Comparison of ENCODE assay signal across 10 cellular contexts in genomic region chr20:57352305-57352704, GRCh38. TPM values are rescaled to one million over a fixed set of nuclear protein-coding genes. Genes with fewer than 3 reads are reported as not detected.
A peak's percentile ranks its signal among the peaks of the same experiment; 100 is the strongest.
DNase-seq lines count a peak whose midpoint lies in the region; ATAC-seq and TF ChIP-seq lines count a peak whose summit lies in the region.
"Had no signal": no experiment of that assay in that cellular context is flagged by ENCODE, and none has a peak within 500 bp of the region (broad histone marks: within the 10 kb centered on the region; RNA-seq: fewer than 3 reads in every experiment).

No MANE protein-coding gene starts in this region.

- peaks cover 5% of the 10 kb centered on the region for H3K27me3 Mint-ChIP-seq in activated naive CD4-positive, alpha-beta T cell treated with anti-CD3 and anti-CD28 coated beads, Interleukin-2, amount 10 ng/mL, durations not matched to agents 7 days and 5 days
- no peaks in the 10 kb centered on the region for H3K27me3 Mint-ChIP-seq in activated T-helper 17 cell treated with anti-CD3 and anti-CD28 coated beads, Interleukin-2, amount 50 U/mL, for 72 hours

- H3K9me3 ChIP-seq in iPS-15b (ENCODE audit: control insufficient read depth, insufficient read depth, low read length) (no peaks in the 10 kb centered on the region), suprapubic skin (no peaks in the 10 kb centered on the region)
- H3K9me3 ChIP-seq: stomach had no signal

- H3K4me3 ChIP-seq in iPS-15b (ENCODE audit: low read depth, low read length), result peak overlapping the region; percentile 100
- H3K4me3 ChIP-seq in suprapubic skin, result peak overlapping the region; percentile 95

- no peak overlapping the region for H3K27ac ChIP-seq in suprapubic skin

- H3K36me3 Mint-ChIP-seq in activated naive CD4-positive, alpha-beta T cell treated with anti-CD3 and anti-CD28 coated beads, Interleukin-2, amount 10 ng/mL, durations not matched to agents 7 days and 5 days, result peaks cover 32% of the 10 kb centered on the region
- peaks cover 9% of the 10 kb centered on the region for H3K36me3 Mint-ChIP-seq in activated T-helper 17 cell treated with anti-CD3 and anti-CD28 coated beads, Interleukin-2, amount 50 U/mL, for 72 hours (ENCODE audit: low read depth)

- peaks cover 21% of the 10 kb centered on the region for H3K4me1 Mint-ChIP-seq in activated naive CD4-positive, alpha-beta T cell treated with anti-CD3 and anti-CD28 coated beads, Interleukin-2, amount 10 ng/mL, durations not matched to agents 7 days and 5 days
- H3K4me1 Mint-ChIP-seq in activated T-helper 17 cell treated with anti-CD3 and anti-CD28 coated beads, Interleukin-2, amount 50 U/mL, for 72 hours, result peaks cover 21% of the 10 kb centered on the region

- H3K4me1 ChIP-seq in iPS-15b (ENCODE audit: control insufficient read depth, insufficient read depth, low read length) (peaks cover 5% of the 10 kb centered on the region), suprapubic skin (peaks cover 21% of the 10 kb centered on the region)

- no peaks in the 10 kb centered on the region for H3K9me3 Mint-ChIP-seq in activated naive CD4-positive, alpha-beta T cell treated with anti-CD3 and anti-CD28 coated beads, Interleukin-2, amount 10 ng/mL, durations not matched to agents 7 days and 5 days
- H3K9me3 Mint-ChIP-seq in activated T-helper 17 cell treated with anti-CD3 and anti-CD28 coated beads, Interleukin-2, amount 50 U/mL, for 72 hours, result no peaks in the 10 kb centered on the region

- peak overlapping the region; percentile 93 for H3K4me3 Mint-ChIP-seq in activated naive CD4-positive, alpha-beta T cell treated with anti-CD3 and anti-CD28 coated beads, Interleukin-2, amount 10 ng/mL, durations not matched to agents 7 days and 5 days
- peak overlapping the region; percentile 92 for H3K4me3 Mint-ChIP-seq in activated T-helper 17 cell treated with anti-CD3 and anti-CD28 coated beads, Interleukin-2, amount 50 U/mL, for 72 hours

- no peak for TF ChIP-seq POLR2A in suprapubic skin (IDR thresholded peaks at IDR 0.05)

- DNase-seq in activated naive CD4-positive, alpha-beta T cell treated with anti-CD3 and anti-CD28 coated beads, Interleukin-2, amount 10 ng/mL, durations not matched to agents 7 days and 5 days, result no peak
- no peak for DNase-seq in activated naive CD4-positive, alpha-beta T cell (lab: John Stamatoyannopoulos, UW)
- no peak for DNase-seq in suprapubic skin (ENCODE audit: low spot score in 2 of 2)
- no peak for DNase-seq in NCI-H82 treated with DMSO at 0.1 percent for 48 hours (lab: John Stamatoyannopoulos, UW; ENCODE audit: unreplicated experiment)
- no peak for DNase-seq in NOMO-1 treated with DMSO at 0.1 percent for 48 hours (lab: John Stamatoyannopoulos, UW; ENCODE audit: unreplicated experiment)
- DNase-seq: SHP77, stomach had no signal

- no peak for TF ChIP-seq CTCF in suprapubic skin (IDR thresholded peaks at IDR 0.05)

- H3K9ac ChIP-seq in iPS-15b (ENCODE audit: low read depth, low read length), result no peak overlapping the region

- H3K27ac Mint-ChIP-seq in activated naive CD4-positive, alpha-beta T cell treated with anti-CD3 and anti-CD28 coated beads, Interleukin-2, amount 10 ng/mL, durations not matched to agents 7 days and 5 days, result no peak overlapping the region
- peak overlapping the region; percentile 92 for H3K27ac Mint-ChIP-seq in activated T-helper 17 cell treated with anti-CD3 and anti-CD28 coated beads, Interleukin-2, amount 50 U/mL, for 72 hours

- H3K36me3 ChIP-seq in iPS-15b (ENCODE audit: control insufficient read depth, insufficient read depth, low read length) (peaks cover 15% of the 10 kb centered on the region), suprapubic skin (peaks cover 4% of the 10 kb centered on the region)

- CTCF ChIA-PET in activated naive CD4-positive, alpha-beta T cell treated with anti-CD3 and anti-CD28 coated beads, Interleukin-2, amount 10 ng/mL, durations not matched to agents 7 days and 5 days (lab: Charles Lee), result no interaction called here

- TF ChIP-seq EP300 in suprapubic skin (IDR thresholded peaks at IDR 0.05), result no peak

- no peaks in the 10 kb centered on the region for H3K27me3 ChIP-seq in iPS-15b (ENCODE audit: control insufficient read depth, insufficient read depth, low read length)
- H3K27me3 ChIP-seq in suprapubic skin, result no peaks in the 10 kb centered on the region

- WGBS in suprapubic skin, result 66% methylated on average over 6 of the region's 6 CpGs

- no peak for ATAC-seq in activated T-helper 17 cell treated with anti-CD3 and anti-CD28 coated beads, Interleukin-2, amount 50 U/mL, for 72 hours (replicated peaks)
- no peak for ATAC-seq in HG03175 (IDR thresholded peaks at IDR 0.05; ENCODE audit: unreplicated experiment)

RNA-seq across cellular contexts. Expression of gene RAE1, which starts 1.2 kb away (rescaled TPM):
- 10 to 100 TPM; 48.3 to 79.7 TPM for total RNA-seq in activated T-helper 17 cell treated with anti-CD3 and anti-CD28 coated beads, Interleukin-2, amount 50 U/mL, for 72 hours
- total RNA-seq in suprapubic skin, result 10 to 100 TPM; 31.2 to 45.1 (median 37.2) TPM

RNA-seq across cellular contexts. Expression of gene SPO11, which starts 22.7 kb away (rescaled TPM):
- total RNA-seq in activated T-helper 17 cell treated with anti-CD3 and anti-CD28 coated beads, Interleukin-2, amount 50 U/mL, for 72 hours, result not detected
- total RNA-seq in suprapubic skin, result not detected
- total RNA-seq: stomach had no signal

RNA-seq across cellular contexts. Expression of gene RBM38, which starts 38.9 kb away (rescaled TPM):
- total RNA-seq in activated T-helper 17 cell treated with anti-CD3 and anti-CD28 coated beads, Interleukin-2, amount 50 U/mL, for 72 hours, result 10 to 100 TPM; 63.0 to 64.3 TPM
- total RNA-seq in suprapubic skin, result 10 to 100 TPM in 3 of 4 donors, 1 to 10 TPM in 1; 8.7 to 16.7 (median 12.8) TPM
